1 cellular context compared by ENCODE assay signal in the genomic region with DNA sequence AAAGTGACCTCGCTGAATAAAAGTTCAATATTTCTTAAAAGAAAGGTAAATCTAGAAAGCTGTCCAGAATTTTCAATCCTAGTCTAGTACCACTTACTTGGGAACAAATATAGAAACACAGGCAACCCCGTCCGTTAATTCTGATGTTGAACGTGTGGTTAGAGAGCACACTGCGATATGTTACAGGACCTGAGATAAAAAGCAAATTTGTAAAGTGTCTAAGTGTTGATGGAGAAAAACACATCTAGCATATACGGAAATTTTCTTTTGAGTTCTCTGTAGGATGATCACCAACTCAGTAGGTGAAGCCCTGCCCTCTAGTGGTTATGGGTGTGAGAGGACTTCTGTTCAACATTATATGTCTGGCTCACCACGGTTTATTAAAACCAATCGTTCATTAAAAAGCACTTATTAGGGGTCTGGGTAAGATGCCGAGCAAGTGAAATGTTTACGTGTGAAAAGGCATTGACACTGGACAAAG.
TF ChIP-seq lines count a peak whose summit lies in the region.

No MANE protein-coding gene starts in this region.

TF ChIP-seq in IMR-90, 13 proteins besides CTCF, POLR2A, EP300 and RAD21:
- TF ChIP-seq NFE2L2 (IDR thresholded peaks at IDR 0.05; ENCODE audit: low read depth, low read length) (no peak), SMC3 (IDR thresholded peaks at IDR 0.05; ENCODE audit: low read depth, low read length) (peak; percentile 60)
TF ChIP-seq in IMR-90: peak in this region for 1.
